ENCODE assay signal across 8 cellular contexts in genomic region chr6:42104095-42104806, GRCh38. TPM values are rescaled to one million over a fixed set of nuclear protein-coding genes. Genes with fewer than 3 reads are reported as not detected.
DNase-seq lines count a peak whose midpoint lies in the region; ATAC-seq and TF ChIP-seq lines count a peak whose summit lies in the region.

No MANE protein-coding gene starts in this region.

- no peaks in the 10 kb centered on the region for H4K20me1 ChIP-seq in KMS-11 (ENCODE audit: insufficient read depth)

- H3K27me3 Mint-ChIP-seq in activated CD8-positive, alpha-beta memory T cell treated with anti-CD3 and anti-CD28 coated beads, Interleukin-2, amount 10 ng/mL, durations not matched to agents 7 days and 5 days, result no peaks in the 10 kb centered on the region
- no peaks in the 10 kb centered on the region for H3K27me3 Mint-ChIP-seq in naive thymus-derived CD4-positive, alpha-beta T cell
- peaks cover 36 to 43% of the 10 kb centered on the region in 2 donors for H3K27me3 Mint-ChIP-seq in stimulated activated naive B cell treated with anti-CD40 and anti-IgM and Interleukin-4, amounts not matched to agents 10 μg/mL and 1 μg/mL and 100 μg/mL, for 72 hours

- H3K36me3 ChIP-seq in KMS-11 (ENCODE audit: insufficient read depth), result no peaks in the 10 kb centered on the region
- H3K36me3 ChIP-seq in naive thymus-derived CD4-positive, alpha-beta T cell (ENCODE audit: control insufficient read depth in 2 of 3, insufficient read depth in 3 of 3, low read length in 3 of 3), result no peaks in the 10 kb centered on the region

- POLR2A ChIA-PET in naive thymus-derived CD4-positive, alpha-beta T cell (lab: Charles Lee), result interaction anchor here (0.7 to 1.9 kb wide), 6 partner anchors 32 to 317 kb away, joined by 3 to 6 read pairs (median 3); partner anchors contain the start of gene TOMM6

- H2AFZ ChIP-seq in KMS-11 (ENCODE audit: low read depth), result peak overlapping the region; percentile 59; the same call in 1 of the 2 replicates

- peak overlapping the region; percentile 27; the same call in 1 of the 2 replicates for H3K9ac ChIP-seq in KMS-11

- no peaks in the 10 kb centered on the region for H3K9me3 Mint-ChIP-seq in activated CD8-positive, alpha-beta memory T cell treated with anti-CD3 and anti-CD28 coated beads, Interleukin-2, amount 10 ng/mL, durations not matched to agents 7 days and 5 days (ENCODE audit: low read depth)
- H3K9me3 Mint-ChIP-seq in naive thymus-derived CD4-positive, alpha-beta T cell, result peaks cover 0 to 2% (median 0%) of the 10 kb centered on the region in 11 donors
- H3K9me3 Mint-ChIP-seq in stimulated activated naive B cell treated with anti-CD40 and anti-IgM and Interleukin-4, amounts not matched to agents 10 μg/mL and 1 μg/mL and 100 μg/mL, for 72 hours, result no peaks in the 10 kb centered on the region

- no peak overlapping the region for H3K4me3 ChIP-seq in KMS-11 (IDR thresholded peaks at IDR 0.05; ENCODE audit: insufficient read depth, low read depth, low read length)
- peak overlapping the region; percentile 68 for H3K4me3 ChIP-seq in naive thymus-derived CD4-positive, alpha-beta T cell (ENCODE audit: low read length)

- no peaks in the 10 kb centered on the region for H3K27me3 ChIP-seq in KMS-11 (ENCODE audit: insufficient read depth, low read depth)
- no peaks in the 10 kb centered on the region for H3K27me3 ChIP-seq in naive thymus-derived CD4-positive, alpha-beta T cell (ENCODE audit: control insufficient read depth in 2 of 2, insufficient read depth in 2 of 2, low read length in 2 of 2)

- no peaks in the 10 kb centered on the region for H3K36me3 Mint-ChIP-seq in activated CD8-positive, alpha-beta memory T cell treated with anti-CD3 and anti-CD28 coated beads, Interleukin-2, amount 10 ng/mL, durations not matched to agents 7 days and 5 days
- H3K36me3 Mint-ChIP-seq in naive thymus-derived CD4-positive, alpha-beta T cell, result no peaks in the 10 kb centered on the region
- no peaks in the 10 kb centered on the region for H3K36me3 Mint-ChIP-seq in stimulated activated naive B cell treated with anti-CD40 and anti-IgM and Interleukin-4, amounts not matched to agents 10 μg/mL and 1 μg/mL and 100 μg/mL, for 72 hours

- H3K4me1 Mint-ChIP-seq in activated CD8-positive, alpha-beta memory T cell treated with anti-CD3 and anti-CD28 coated beads, Interleukin-2, amount 10 ng/mL, durations not matched to agents 7 days and 5 days, result peaks cover 42% of the 10 kb centered on the region
- peaks cover 0 to 28% (median 9%) of the 10 kb centered on the region in 7 donors for H3K4me1 Mint-ChIP-seq in naive thymus-derived CD4-positive, alpha-beta T cell
- H3K4me1 Mint-ChIP-seq in stimulated activated naive B cell treated with anti-CD40 and anti-IgM and Interleukin-4, amounts not matched to agents 10 μg/mL and 1 μg/mL and 100 μg/mL, for 72 hours, result peaks cover 7 to 9% of the 10 kb centered on the region in 2 donors

- no peaks in the 10 kb centered on the region for H3K4me1 ChIP-seq in KMS-11 (ENCODE audit: low read depth, poor library complexity, severe bottlenecking)
- H3K4me1 ChIP-seq in naive thymus-derived CD4-positive, alpha-beta T cell (ENCODE audit: control insufficient read depth in 2 of 2, insufficient read depth in 2 of 2, low read length in 2 of 2), result peaks cover 0 to 4% of the 10 kb centered on the region in 2 donors

- H3K4me2 ChIP-seq in KMS-11, result peak overlapping the region; percentile 17; the same call in 1 of the 2 replicates

- peak; percentile 86 for DNase-seq in activated CD8-positive, alpha-beta memory T cell treated with anti-CD3 and anti-CD28 coated beads, Interleukin-2, amount 10 ng/mL, durations not matched to agents 7 days and 5 days
- DNase-seq in epithelial cell of prostate (ENCODE audit: low read depth, low spot score) (no peak), mucosa of gallbladder (ENCODE audit: low spot score) (no peak)
- DNase-seq in naive thymus-derived CD4-positive, alpha-beta T cell, result peak; percentile 39 to 79 (median 73)
- peak; percentile 57 for DNase-seq in stimulated activated naive B cell treated with anti-CD40 and anti-IgM and Interleukin-4, amounts not matched to agents 10 μg/mL and 1 μg/mL and 100 μg/mL, for 72 hours

- H3K9me3 ChIP-seq in naive thymus-derived CD4-positive, alpha-beta T cell (ENCODE audit: control insufficient read depth in 2 of 3, low read length in 3 of 3), result no peaks in the 10 kb centered on the region

- intact Hi-C loops in naive thymus-derived CD4-positive, alpha-beta T cell (cut with micrococcal nuclease), result loop anchor here (1.0 to 10.0 kb wide), 10 partner anchors 29 to 441 kb away; partner anchors contain the start of genes PRICKLE4 (in 2 of the 2) and TOMM6 (in 1 of the 2)

- TF ChIP-seq CTCF in KMS-11 (conservative IDR thresholded peaks at IDR 0.05; ENCODE audit: low read depth, low read length), result peak; percentile 49

- ATAC-seq in GM18858 (IDR thresholded peaks at IDR 0.05; ENCODE audit: unreplicated experiment) (peak; percentile 62), esophagus mucosa (no peak)
- ATAC-seq in activated CD8-positive, alpha-beta memory T cell treated with anti-CD3 and anti-CD28 coated beads, Interleukin-2, amount 10 ng/mL, durations not matched to agents 7 days and 5 days, result peak; percentile 87
- ATAC-seq in naive thymus-derived CD4-positive, alpha-beta T cell, result peak; percentile 90
- ATAC-seq in stimulated activated naive B cell treated with anti-CD40 and anti-IgM and Interleukin-4, amounts not matched to agents 10 μg/mL and 1 μg/mL and 100 μg/mL, for 72 hours (replicated peaks), result peak; percentile 88 to 90

- CTCF ChIA-PET in activated CD8-positive, alpha-beta memory T cell treated with anti-CD3 and anti-CD28 coated beads, Interleukin-2, amount 10 ng/mL, durations not matched to agents 7 days and 5 days (lab: Charles Lee), result interaction anchor here (0.6 to 3.5 kb wide), 73 partner anchors 8 to 750 kb away, joined by 3 to 65 read pairs (median 5); partner anchors contain the start of genes BYSL, FRS3, MED20 and MRPS10
- CTCF ChIA-PET in naive thymus-derived CD4-positive, alpha-beta T cell (lab: Charles Lee), result interaction anchor here (0.5 to 2.5 kb wide), 17 partner anchors 12 to 585 kb away, joined by 3 to 8 read pairs (median 3); partner anchors contain the start of gene USP49

- no peaks in the 10 kb centered on the region for H3K79me2 ChIP-seq in KMS-11 (ENCODE audit: insufficient read depth, low read depth)

- H3K27ac Mint-ChIP-seq in activated CD8-positive, alpha-beta memory T cell treated with anti-CD3 and anti-CD28 coated beads, Interleukin-2, amount 10 ng/mL, durations not matched to agents 7 days and 5 days, result peak overlapping the region; percentile 75
- peak overlapping the region in 5 of 9 donors; percentile 20 to 78 (median 58) for H3K27ac Mint-ChIP-seq in naive thymus-derived CD4-positive, alpha-beta T cell
- no peak overlapping the region for H3K27ac Mint-ChIP-seq in stimulated activated naive B cell treated with anti-CD40 and anti-IgM and Interleukin-4, amounts not matched to agents 10 μg/mL and 1 μg/mL and 100 μg/mL, for 72 hours

- H3K27ac ChIP-seq in KMS-11, result no peak overlapping the region
- peak overlapping the region; percentile 92 for H3K27ac ChIP-seq in epithelial cell of prostate
- peak overlapping the region; percentile 41 for H3K27ac ChIP-seq in naive thymus-derived CD4-positive, alpha-beta T cell (ENCODE audit: low read depth, low read length)

- peak overlapping the region; percentile 54 for H3K4me3 Mint-ChIP-seq in activated CD8-positive, alpha-beta memory T cell treated with anti-CD3 and anti-CD28 coated beads, Interleukin-2, amount 10 ng/mL, durations not matched to agents 7 days and 5 days
- peak overlapping the region; percentile 66 to 89 (median 70) for H3K4me3 Mint-ChIP-seq in naive thymus-derived CD4-positive, alpha-beta T cell
- H3K4me3 Mint-ChIP-seq in stimulated activated naive B cell treated with anti-CD40 and anti-IgM and Interleukin-4, amounts not matched to agents 10 μg/mL and 1 μg/mL and 100 μg/mL, for 72 hours, result peak overlapping the region; percentile 68 to 80

RNA-seq across cellular contexts. Expression of gene C6orf132, which starts 38.2 kb away (rescaled TPM):
- under 1 TPM; 0.16 to 0.18 TPM for total RNA-seq in activated CD8-positive, alpha-beta memory T cell treated with anti-CD3 and anti-CD28 coated beads, Interleukin-2, amount 10 ng/mL, durations not matched to agents 7 days and 5 days
- under 1 TPM in 1 of 5 experiments, not detected in 4; 0.07 TPM for total RNA-seq in naive thymus-derived CD4-positive, alpha-beta T cell
- polyA plus RNA-seq in naive thymus-derived CD4-positive, alpha-beta T cell, result not detected
- total RNA-seq in esophagus mucosa (216 TPM), mucosa of gallbladder (41.2 TPM)

RNA-seq across cellular contexts. Expression of gene TAF8, which starts 53.9 kb away (rescaled TPM):
- 10 to 100 TPM; 50.9 to 53.2 TPM for total RNA-seq in activated CD8-positive, alpha-beta memory T cell treated with anti-CD3 and anti-CD28 coated beads, Interleukin-2, amount 10 ng/mL, durations not matched to agents 7 days and 5 days
- total RNA-seq in naive thymus-derived CD4-positive, alpha-beta T cell, result 10 to 100 TPM; 41.6 to 58.2 (median 50.8) TPM
- polyA plus RNA-seq in naive thymus-derived CD4-positive, alpha-beta T cell, result 10 to 100 TPM; 23.3 to 24.6 TPM
- total RNA-seq in esophagus mucosa (13.8 TPM), mucosa of gallbladder (26.3 TPM)

Comparison
In these comparisons a context has a peak if more than half of its experiments do, and no peak if none do; other contexts are left out.
1. DNase-seq: peak in activated CD8-positive, alpha-beta memory T cell treated with anti-CD3 and anti-CD28 coated beads, Interleukin-2, amount 10 ng/mL, durations not matched to agents 7 days and 5 days (single experiment), naive thymus-derived CD4-positive, alpha-beta T cell (9 of 9) and stimulated activated naive B cell treated with anti-CD40 and anti-IgM and Interleukin-4, amounts not matched to agents 10 μg/mL and 1 μg/mL and 100 μg/mL, for 72 hours (single experiment); none in epithelial cell of prostate (single experiment) and mucosa of gallbladder (single experiment).
2. RNA of gene C6orf132, which starts 38.2 kb away (total RNA-seq): 216 TPM in esophagus mucosa (single experiment) and 41.2 TPM in mucosa of gallbladder (single experiment); 0.16 to 0.18 TPM in activated CD8-positive, alpha-beta memory T cell treated with anti-CD3 and anti-CD28 coated beads, Interleukin-2, amount 10 ng/mL, durations not matched to agents 7 days and 5 days and 0.07 TPM in naive thymus-derived CD4-positive, alpha-beta T cell; every median in the first group is over 10 times any median in the second.
3. Peak in every context shown above with its lines, with median percentiles within 50 percentile points of each other: H3K4me3 Mint-ChIP-seq.